30 cellular contexts compared by ENCODE assay signal in the genomic region with DNA sequence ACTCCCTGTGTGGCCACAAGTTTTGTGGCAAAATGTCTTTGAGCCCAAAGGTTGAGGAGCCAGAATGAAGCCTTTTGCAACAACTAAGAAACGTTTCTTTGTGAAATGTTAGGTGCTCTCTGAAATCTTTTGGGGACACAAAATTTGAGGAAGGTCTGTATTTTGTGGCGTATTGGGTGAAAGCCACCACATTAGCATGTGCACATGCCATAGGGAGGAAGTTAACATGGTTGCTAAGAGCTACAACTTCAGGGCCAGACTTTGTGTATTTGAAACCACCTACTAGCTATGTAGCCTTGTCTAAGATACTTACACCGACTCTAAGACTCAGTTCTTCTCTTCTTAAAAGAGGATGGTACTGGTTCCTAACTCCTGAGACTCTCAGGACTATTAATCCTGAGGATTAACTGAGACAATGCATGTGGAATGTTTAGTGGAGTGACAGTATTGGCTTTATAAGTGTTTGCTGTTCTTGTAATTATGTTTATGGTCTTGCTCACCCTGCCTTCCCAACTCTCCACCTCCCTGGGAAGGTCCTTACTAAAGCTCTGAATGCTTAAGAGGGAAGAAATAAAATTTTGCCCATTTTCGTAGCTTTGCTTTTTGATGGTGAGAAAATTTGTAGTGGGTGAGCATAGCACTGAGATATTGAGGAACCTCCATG. TPM values are rescaled to one million over a fixed set of nuclear protein-coding genes. Genes with fewer than 3 reads are reported as not detected.
DNase-seq lines count a peak whose midpoint lies in the region; ATAC-seq, FAIRE-seq and TF ChIP-seq lines count a peak whose summit lies in the region.
"Had no signal": no experiment of that assay in that cellular context is flagged by ENCODE, and none has a peak within 500 bp of the region (broad histone marks: within the 10 kb centered on the region; RNA-seq: fewer than 3 reads in every experiment).

No MANE protein-coding gene starts in this region.

- H3K4me3 Mint-ChIP-seq in memory B cell: no peak overlapping the region
- H3K4me3 Mint-ChIP-seq: activated CD8-positive, alpha-beta memory T cell treated with anti-CD3 and anti-CD28 coated beads, Interleukin-2, amount 10 ng/mL, durations not matched to agents 7 days and 5 days; activated naive CD4-positive, alpha-beta T cell treated with anti-CD3 and anti-CD28 coated beads for 36 hours; IgD-negative memory B cell; stimulated activated memory B cell treated with anti-CD40 and anti-IgM and Interleukin-4, amounts not matched to agents 10 μg/mL and 1 μg/mL and 100 μg/mL, for 72 hours; WTC11 had no signal

- H3K27ac ChIP-seq in right atrium auricular region (peak overlapping the region; percentile 11 to 69), heart left ventricle (peak overlapping the region in 5 of 12 donors; percentile 2 to 25 (median 11)), testis (peak overlapping the region; percentile 11 to 62)
- H3K27ac ChIP-seq: A549, brain microvascular endothelial cell, esophagus squamous epithelium had no signal

- H3K27me3 ChIP-seq in right atrium auricular region (no peaks in the 10 kb centered on the region), heart left ventricle (no peaks in the 10 kb centered on the region), testis (no peaks in the 10 kb centered on the region)
- H3K27me3 ChIP-seq: BE2C, brain microvascular endothelial cell, MG63 had no signal

- no peaks in the 10 kb centered on the region for H3K36me3 Mint-ChIP-seq in memory B cell
- H3K36me3 Mint-ChIP-seq: activated CD8-positive, alpha-beta memory T cell treated with anti-CD3 and anti-CD28 coated beads, Interleukin-2, amount 10 ng/mL, durations not matched to agents 7 days and 5 days; IgD-negative memory B cell; stimulated activated memory B cell treated with anti-CD40 and anti-IgM and Interleukin-4, amounts not matched to agents 10 μg/mL and 1 μg/mL and 100 μg/mL, for 72 hours; WTC11 had no signal

- 89 to 95% (median 91%) methylated on average over 4 of the region's 4 CpGs for whole genome bisulfite sequencing in heart left ventricle, 4 donors
- 86 to 90% methylated on average over 4 of the region's 4 CpGs for WGBS in testis, 2 donors

- TF ChIP-seq CTCF in right atrium auricular region (IDR thresholded peaks at IDR 0.05) (no peak), heart left ventricle (IDR thresholded peaks at IDR 0.05) (no peak), testis (IDR thresholded peaks at IDR 0.05) (no peak)

- no peak for DNase-seq in right atrium auricular region (ENCODE audit: low spot score)
- DNase-seq in heart left ventricle: no peak
- peak; percentile 48 for DNase-seq in OCI-M1 (lab: John Stamatoyannopoulos, UW)
- no peak for DNase-seq in memory B cell (ENCODE audit: low spot score in 2 of 2)
- DNase-seq in testis: no peak
- no peak for DNase-seq in RCC 7860 (ENCODE audit: low spot score)
- DNase-seq in HuH-7 (ENCODE audit: low spot score): no peak
- DNase-seq in dedifferentiated amniotic fluid mesenchymal stem cell (ENCODE audit: extremely low spot score): no peak
- DNase-seq: activated CD4-positive, alpha-beta T cell treated with anti-CD3 and anti-CD28 coated beads, Interleukin-2, amount 50 U/mL, for 1 hour; activated CD8-positive, alpha-beta memory T cell treated with anti-CD3 and anti-CD28 coated beads, Interleukin-2, amount 10 ng/mL, durations not matched to agents 7 days and 5 days; activated naive CD4-positive, alpha-beta T cell treated with anti-CD3 and anti-CD28 coated beads for 36 hours; brain microvascular endothelial cell; Calu3; esophagus squamous epithelium; MG63; NCI-H146; NCI-H510A; occipital lobe had no signal

- H3K4me1 Mint-ChIP-seq in memory B cell: peaks cover 3% of the 10 kb centered on the region
- H3K4me1 Mint-ChIP-seq: activated CD8-positive, alpha-beta memory T cell treated with anti-CD3 and anti-CD28 coated beads, Interleukin-2, amount 10 ng/mL, durations not matched to agents 7 days and 5 days; stimulated activated memory B cell treated with anti-CD40 and anti-IgM and Interleukin-4, amounts not matched to agents 10 μg/mL and 1 μg/mL and 100 μg/mL, for 72 hours had no signal

- no peak for ATAC-seq in heart left ventricle
- ATAC-seq in memory B cell (ENCODE audit: low read depth): peak; percentile 22
- ATAC-seq: A549; activated CD8-positive, alpha-beta memory T cell treated with anti-CD3 and anti-CD28 coated beads, Interleukin-2, amount 10 ng/mL, durations not matched to agents 7 days and 5 days; stimulated activated memory B cell treated with anti-CD40 and anti-IgM and Interleukin-4, amounts not matched to agents 10 μg/mL and 1 μg/mL and 100 μg/mL, for 72 hours had no signal

- H3K36me3 ChIP-seq in right atrium auricular region (no peaks in the 10 kb centered on the region), heart left ventricle (no peaks in the 10 kb centered on the region), testis (ENCODE audit: low read depth, missing control alignments) (no peaks in the 10 kb centered on the region)
- H3K36me3 ChIP-seq: BE2C, brain microvascular endothelial cell, esophagus squamous epithelium, MG63 had no signal

- no peak for FAIRE-seq in RCC 7860 (lab: Jason Lieb, UNC)
- FAIRE-seq: A549, colon, frontal cortex, GM12891, islet of Langerhans, urothelium cell line had no signal

- H3K9me3 Mint-ChIP-seq in memory B cell: no peaks in the 10 kb centered on the region
- H3K9me3 Mint-ChIP-seq: activated naive CD4-positive, alpha-beta T cell treated with anti-CD3 and anti-CD28 coated beads for 36 hours; stimulated activated memory B cell treated with anti-CD40 and anti-IgM and Interleukin-4, amounts not matched to agents 10 μg/mL and 1 μg/mL and 100 μg/mL, for 72 hours; WTC11 had no signal

- no peak overlapping the region for H3K4me3 ChIP-seq in right atrium auricular region
- no peak overlapping the region for H3K4me3 ChIP-seq in heart left ventricle
- no peak overlapping the region for H3K4me3 ChIP-seq in testis
- H3K4me3 ChIP-seq: A549, esophagus squamous epithelium, MG63, smooth muscle cell had no signal

- peaks cover 0 to 33% of the 10 kb centered on the region in 2 donors for H3K4me1 ChIP-seq in right atrium auricular region
- H3K4me1 ChIP-seq in heart left ventricle: peaks cover 0 to 23% (median 6%) of the 10 kb centered on the region in 12 donors
- H3K4me1 ChIP-seq in testis: peaks cover 39% of the 10 kb centered on the region
- H3K4me1 ChIP-seq: A549 had no signal

- H3K9me3 ChIP-seq in right atrium auricular region: no peaks in the 10 kb centered on the region
- no peaks in the 10 kb centered on the region for H3K9me3 ChIP-seq in heart left ventricle
- H3K9me3 ChIP-seq in testis: no peaks in the 10 kb centered on the region
- H3K9me3 ChIP-seq: A549, BE2C, esophagus squamous epithelium, MG63, SK-N-SH had no signal

- TF ChIP-seq POLR2A in heart left ventricle (IDR thresholded peaks at IDR 0.05): no peak
- no peak for TF ChIP-seq POLR2A in testis (IDR thresholded peaks at IDR 0.05)

- no peak overlapping the region for H3K27ac Mint-ChIP-seq in memory B cell
- H3K27ac Mint-ChIP-seq: activated CD8-positive, alpha-beta memory T cell treated with anti-CD3 and anti-CD28 coated beads, Interleukin-2, amount 10 ng/mL, durations not matched to agents 7 days and 5 days; activated naive CD4-positive, alpha-beta T cell treated with anti-CD3 and anti-CD28 coated beads for 36 hours; IgD-negative memory B cell; stimulated activated memory B cell treated with anti-CD40 and anti-IgM and Interleukin-4, amounts not matched to agents 10 μg/mL and 1 μg/mL and 100 μg/mL, for 72 hours; WTC11 had no signal

- H3K27me3 Mint-ChIP-seq in memory B cell: peaks cover 11% of the 10 kb centered on the region

- intact Hi-C loops in heart left ventricle (cut with DNase I) (loop anchor here in 4 of 10 donors (5.0 kb wide), 1 partner anchor 43 kb away; no protein-coding TSS in a partner anchor), testis (cut with DNase I; ENCODE audit: low total_unique reads) (no loop called here)

RNA-seq across cellular contexts. Expression of gene SERP2, which starts 15.5 kb away (rescaled TPM):
- 10 to 100 TPM; 15.4 to 17.7 TPM for total RNA-seq in right atrium auricular region
- total RNA-seq in heart left ventricle: 10 to 100 TPM in 8 of 9 donors, 1 to 10 TPM in 1; 9.6 to 16.5 (median 12.8) TPM
- 10 to 100 TPM; 14.7 to 16.6 TPM for polyA plus RNA-seq in heart left ventricle
- total RNA-seq in testis: 10 to 100 TPM; 23.5 to 31.4 TPM
- 59.2 TPM for polyA plus RNA-seq in testis (ENCODE audit: insufficient read depth, low read depth, low replicate concordance)
- total RNA-seq: activated CD8-positive, alpha-beta memory T cell treated with anti-CD3 and anti-CD28 coated beads, Interleukin-2, amount 10 ng/mL, durations not matched to agents 7 days and 5 days; Calu3 had no signal
- polyA plus RNA-seq: A549, IgD-negative memory B cell had no signal
